Comparison of ENCODE assay signal across 20 cellular contexts in the genomic region with DNA sequence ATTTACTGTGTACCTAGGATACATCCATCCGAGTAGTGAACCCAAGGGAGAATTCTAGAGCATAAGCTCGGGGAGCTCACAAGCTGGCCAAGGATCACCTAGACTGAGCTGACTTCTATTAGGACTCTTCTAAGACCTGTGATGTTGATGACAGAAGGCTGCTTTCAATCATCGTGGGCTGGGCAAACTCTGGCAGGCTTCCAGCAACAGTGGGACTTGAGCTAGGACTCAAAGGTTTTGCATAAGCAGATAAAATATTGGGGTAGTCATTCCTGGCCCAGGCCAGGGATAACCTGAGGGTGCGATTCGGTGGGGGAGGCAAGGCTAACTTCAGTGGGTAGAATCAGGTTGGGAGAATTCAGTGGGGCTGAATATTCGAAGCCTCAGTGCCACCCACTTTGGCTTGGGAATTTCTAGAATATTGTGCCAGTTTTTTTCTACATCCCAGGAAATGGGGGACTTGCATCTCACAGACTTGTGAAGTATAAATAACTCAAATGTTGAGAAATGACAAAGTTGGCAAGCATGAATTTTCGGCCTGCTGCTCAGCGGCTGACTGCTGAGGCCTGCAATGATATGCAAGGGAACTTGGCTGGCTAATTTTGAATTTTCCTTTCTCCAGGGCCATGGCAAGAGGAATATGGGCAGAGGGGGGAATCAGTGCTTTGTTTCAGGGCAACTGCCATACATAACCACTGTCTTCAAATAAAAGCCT.
DNase-seq lines count a peak whose midpoint lies in the region; ATAC-seq and TF ChIP-seq lines count a peak whose summit lies in the region.
"Had no signal": no experiment of that assay in that cellular context is flagged by ENCODE, and none has a peak within 500 bp of the region (broad histone marks: within the 10 kb centered on the region; RNA-seq: fewer than 3 reads in every experiment).

No MANE protein-coding gene starts in this region.

- BruUV-seq in MCF 10A (replicated peaks; lab: Mats Ljungman, UMichigan), result no TSS peak

- POLR2A ChIA-PET in MCF 10A (lab: Yijun Ruan, JAX), result interaction anchor here (0.6 to 0.7 kb wide), 2 partner anchors 41 to 188 kb away, joined by 3 to 4 read pairs; no protein-coding TSS in a partner anchor

- H3K27me3 Mint-ChIP-seq in MCF 10A (ENCODE audit: insufficient read depth, unreplicated experiment) (no peaks in the 10 kb centered on the region), osteocyte (ENCODE audit: unreplicated experiment) (no peaks in the 10 kb centered on the region)

- ATAC-seq in right cardiac atrium, result no peak
- peak; percentile 64 for ATAC-seq in thoracic aorta (ENCODE audit: insufficient number of reproducible peaks, low FRiP score, low read depth)
- no peak for ATAC-seq in GM19467 (IDR thresholded peaks at IDR 0.05; ENCODE audit: unreplicated experiment)
- ATAC-seq: left lung, mucosa of descending colon, WTC11 had no signal

- TF ChIP-seq CTCF in breast epithelium (IDR thresholded peaks at IDR 0.05) (no peak), MCF 10A (IDR thresholded peaks at IDR 0.05; ENCODE audit: unreplicated experiment) (no peak), thoracic aorta (IDR thresholded peaks at IDR 0.05) (no peak), osteocyte (IDR thresholded peaks at IDR 0.05) (no peak)

- TF ChIP-seq POLR2A in breast epithelium (IDR thresholded peaks at IDR 0.05), result no peak

- H3K27me3 ChIP-seq in breast epithelium (no peaks in the 10 kb centered on the region), right cardiac atrium (ENCODE audit: control insufficient read depth, insufficient read depth) (no peaks in the 10 kb centered on the region), thoracic aorta (replicated peaks; ENCODE audit: insufficient read depth) (no peaks in the 10 kb centered on the region)
- H3K27me3 ChIP-seq: adrenal gland, left lung, uterus had no signal

- H3K27ac Mint-ChIP-seq in MCF 10A (ENCODE audit: low read depth, unreplicated experiment), result no peak overlapping the region
- H3K27ac Mint-ChIP-seq in osteocyte (ENCODE audit: unreplicated experiment), result no peak overlapping the region
- H3K27ac Mint-ChIP-seq: WTC11 had no signal

- H3K36me3 ChIP-seq in breast epithelium, result no peaks in the 10 kb centered on the region
- no peaks in the 10 kb centered on the region for H3K36me3 ChIP-seq in thoracic aorta
- H3K36me3 ChIP-seq: adrenal gland, left lung, uterus had no signal

- H3K36me3 Mint-ChIP-seq in MCF 10A (ENCODE audit: insufficient read depth, unreplicated experiment) (no peaks in the 10 kb centered on the region), osteocyte (ENCODE audit: unreplicated experiment) (no peaks in the 10 kb centered on the region)
- H3K36me3 Mint-ChIP-seq: WTC11 had no signal

- WGBS in right cardiac atrium, result 52% methylated on average over 8 of the region's 8 CpGs

- H3K9me3 ChIP-seq in breast epithelium (no peaks in the 10 kb centered on the region), right cardiac atrium (ENCODE audit: control insufficient read depth, low read length) (no peaks in the 10 kb centered on the region), thoracic aorta (no peaks in the 10 kb centered on the region)
- H3K9me3 ChIP-seq: adrenal gland, left lung, mucosa of descending colon, SK-N-SH, uterus had no signal

- no peak for DNase-seq in breast epithelium (ENCODE audit: low spot score in 2 of 2)
- DNase-seq in MCF 10A (ENCODE audit: unreplicated experiment), result no peak
- peak; percentile 79 for DNase-seq in cerebellar cortex (ENCODE audit: low spot score)
- peak; percentile 22 to 71 (median 70) for DNase-seq in right cardiac atrium
- DNase-seq in thoracic aorta (ENCODE audit: low spot score), result no peak
- DNase-seq in nucleus accumbens (lab: John Stamatoyannopoulos, UW), result no peak
- DNase-seq in osteocyte (ENCODE audit: extremely low spot score, unreplicated experiment), result no peak
- DNase-seq: activated CD4-positive, alpha-beta T cell treated with anti-CD3 and anti-CD28 coated beads, Interleukin-2, amount 50 U/mL, for 48 hours; activated effector memory CD4-positive, alpha-beta T cell treated with anti-CD3 and anti-CD28 coated beads, Interleukin-2, amount 50 U/mL, for 16 hours; adrenal gland; left lung; MM.1S; mucosa of descending colon; NCI-H1694; NCI-H226; SK-N-SH; stimulated activated CD8-positive, alpha-beta memory T cell treated with anti-CD3 and anti-CD28 coated beads, Interleukin-4, amount 100 ng/mL, for 48 hours; uterus had no signal

- CTCF ChIA-PET in MCF 10A (lab: Yijun Ruan, JAX), result interaction anchor here (0.6 to 1.8 kb wide), 2 partner anchors 7 to 10 kb away, joined by 5 to 8 read pairs; no protein-coding TSS in a partner anchor

- H3K4me3 Mint-ChIP-seq in MCF 10A (ENCODE audit: unreplicated experiment), result no peak overlapping the region
- no peak overlapping the region for H3K4me3 Mint-ChIP-seq in osteocyte (ENCODE audit: unreplicated experiment)
- H3K4me3 Mint-ChIP-seq: WTC11 had no signal

- H3K4me3 ChIP-seq in breast epithelium, result no peak overlapping the region
- no peak overlapping the region for H3K4me3 ChIP-seq in right cardiac atrium (ENCODE audit: low read length)
- no peak overlapping the region for H3K4me3 ChIP-seq in thoracic aorta
- H3K4me3 ChIP-seq: adrenal gland, left lung, mucosa of descending colon, uterus had no signal

- H3K27ac ChIP-seq in breast epithelium (peak overlapping the region; percentile 0 to 3), right cardiac atrium (ENCODE audit: low read length) (peak overlapping the region; percentile 66), thoracic aorta (peak overlapping the region; percentile 9 to 65)
- H3K27ac ChIP-seq: adrenal gland, uterus had no signal

- H3K4me1 ChIP-seq in breast epithelium, result no peaks in the 10 kb centered on the region
- peaks cover 14% of the 10 kb centered on the region for H3K4me1 ChIP-seq in right cardiac atrium (ENCODE audit: control insufficient read depth, insufficient read depth, low read length)
- peaks cover 9 to 19% of the 10 kb centered on the region in 2 donors for H3K4me1 ChIP-seq in thoracic aorta (ENCODE audit: control insufficient read depth in 1 of 2, low read depth in 2 of 2)
- H3K4me1 ChIP-seq: adrenal gland, uterus had no signal

- intact Hi-C loops in breast epithelium (cut with DNase I; ENCODE audit: low total_unique reads), result no loop called here
- intact Hi-C loops in MCF 10A (cut with micrococcal nuclease), result no loop called here
- intact Hi-C loops in right cardiac atrium (cut with DNase I), result no loop called here

- H3K9me3 Mint-ChIP-seq in MCF 10A (ENCODE audit: unreplicated experiment) (no peaks in the 10 kb centered on the region), osteocyte (ENCODE audit: unreplicated experiment) (no peaks in the 10 kb centered on the region)
- H3K9me3 Mint-ChIP-seq: WTC11 had no signal

- H3K4me1 Mint-ChIP-seq in MCF 10A (ENCODE audit: insufficient read depth, unreplicated experiment), result peaks cover 29% of the 10 kb centered on the region
- H3K4me1 Mint-ChIP-seq in osteocyte (ENCODE audit: unreplicated experiment), result no peaks in the 10 kb centered on the region

Comparison
In these comparisons a context has a peak if more than half of its experiments do, and no peak if none do; other contexts are left out.
1. DNase-seq: peak in cerebellar cortex (single experiment) and right cardiac atrium (3 of 3); none in breast epithelium (0 of 2), MCF 10A (single experiment), thoracic aorta (single experiment), nucleus accumbens (0 of 56) and osteocyte (single experiment).
2. H3K27ac ChIP-seq: peak in every context shown above with its lines; median percentile 66 in right cardiac atrium; 37 in thoracic aorta; 2 in breast epithelium.